In the genomic region with DNA sequence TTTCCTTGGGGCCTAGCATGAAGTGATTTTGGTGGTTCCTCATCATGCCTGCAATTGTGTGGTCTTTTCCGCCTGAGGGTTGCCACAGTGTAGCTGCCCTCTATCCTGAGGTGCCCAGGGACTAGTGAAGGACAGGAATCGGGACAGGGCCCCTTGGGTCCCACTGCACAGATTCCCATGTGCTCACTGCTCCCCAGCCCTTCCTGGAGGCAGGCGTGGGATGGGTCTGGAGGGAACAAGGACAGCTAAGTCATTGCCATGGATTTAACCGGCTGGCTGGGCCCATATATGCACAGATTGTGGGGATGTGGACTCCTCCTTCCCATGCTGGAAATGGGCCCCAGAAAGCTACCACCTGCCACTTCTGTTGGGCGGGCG, we compare ENCODE assay signal across 21 cellular contexts.
DNase-seq lines count a peak whose midpoint lies in the region; ATAC-seq and TF ChIP-seq lines count a peak whose summit lies in the region.
"Had no signal": no experiment of that assay in that cellular context is flagged by ENCODE, and none has a peak within 500 bp of the region (broad histone marks: within the 10 kb centered on the region; RNA-seq: fewer than 3 reads in every experiment).

No MANE protein-coding gene starts in this region.

- peaks cover 12 to 14% of the 10 kb centered on the region in 2 donors for H3K9me3 ChIP-seq in breast epithelium

- H3K27me3 Mint-ChIP-seq in MCF 10A (ENCODE audit: insufficient read depth, unreplicated experiment) (no peaks in the 10 kb centered on the region), osteocyte (ENCODE audit: unreplicated experiment) (peaks cover 35% of the 10 kb centered on the region)

- H3K27ac ChIP-seq in breast epithelium (no peak overlapping the region), RWPE1 (peak overlapping the region; percentile 90)
- H3K27ac ChIP-seq: SK-N-MC had no signal

- CTCF ChIA-PET in MCF 10A (lab: Yijun Ruan, JAX) (interaction anchor here (0.6 to 1.8 kb wide), 8 partner anchors 11 to 239 kb away, joined by 3 to 7 read pairs (median 3); no protein-coding TSS in a partner anchor), RWPE1 (lab: Yijun Ruan, JAX) (interaction anchor here (0.7 kb wide), 1 partner anchor 108 kb away, joined by 3 read pairs; no protein-coding TSS in a partner anchor)

- TF ChIP-seq CTCF in MCF 10A (IDR thresholded peaks at IDR 0.05; ENCODE audit: unreplicated experiment) (no peak), breast epithelium (IDR thresholded peaks at IDR 0.05) (no peak), RWPE1 (conservative IDR thresholded peaks at IDR 0.05; ENCODE audit: low read depth) (no peak), osteocyte (IDR thresholded peaks at IDR 0.05) (no peak)

- BruUV-seq in MCF 10A (replicated peaks; lab: Mats Ljungman, UMichigan): no TSS peak

- H3K36me3 ChIP-seq in breast epithelium: no peaks in the 10 kb centered on the region
- H3K36me3 ChIP-seq: HAP-1, MG63 had no signal

- no peaks in the 10 kb centered on the region for H3K27me3 ChIP-seq in breast epithelium
- H3K27me3 ChIP-seq: MG63 had no signal

- H3K4me1 Mint-ChIP-seq in MCF 10A (ENCODE audit: insufficient read depth, unreplicated experiment) (peaks cover 34% of the 10 kb centered on the region), osteocyte (ENCODE audit: unreplicated experiment) (no peaks in the 10 kb centered on the region)

- H3K4me3 Mint-ChIP-seq in MCF 10A (ENCODE audit: unreplicated experiment) (no peak overlapping the region), osteocyte (ENCODE audit: unreplicated experiment) (no peak overlapping the region)
- H3K4me3 Mint-ChIP-seq: HFFc6 had no signal

- H3K36me3 Mint-ChIP-seq in MCF 10A (ENCODE audit: insufficient read depth, unreplicated experiment) (peaks cover 9% of the 10 kb centered on the region), osteocyte (ENCODE audit: unreplicated experiment) (peaks cover 4% of the 10 kb centered on the region)

- no peak for DNase-seq in MCF 10A (ENCODE audit: unreplicated experiment)
- DNase-seq in breast epithelium (ENCODE audit: low spot score in 2 of 2): no peak
- no peak for DNase-seq in RWPE1 (ENCODE audit: low spot score)
- peak; percentile 9 for DNase-seq in cerebellum (ENCODE audit: low spot score)
- peak; percentile 83 for DNase-seq in osteocyte (ENCODE audit: extremely low spot score, unreplicated experiment)
- no peak for DNase-seq in stimulated activated CD4-positive, alpha-beta T cell treated with anti-CD3 and anti-CD28 coated beads, Interleukin-4, amount 100 ng/mL, for 24 hours
- no peak for DNase-seq in NCI-H2029 (lab: John Stamatoyannopoulos, UW)
- no peak for DNase-seq in stimulated activated naive CD8-positive, alpha-beta T cell treated with anti-CD3 and anti-CD28 coated beads, Interleukin-15, Interleukin-2, amounts not matched to agents 100 U/mL and 50 U/mL, for 24 hours
- DNase-seq: GOT3; HFFc6; KBM-7; MG63; NCI-H2029 treated with DMSO at 0.1 percent for 48 hours; NCI-H446 treated with DMSO at 0.1 percent for 48 hours; NCI-H526; NCI-H82; NK-92 treated with Interleukin-12 subunit alpha and Interleukin-12 subunit beta, amount 100 ng/mL, for 24 hours; SIG-M5 had no signal

- peaks cover 22% of the 10 kb centered on the region for H3K9me3 Mint-ChIP-seq in MCF 10A (ENCODE audit: unreplicated experiment)
- H3K9me3 Mint-ChIP-seq in osteocyte (ENCODE audit: unreplicated experiment): peaks cover 31% of the 10 kb centered on the region

- intact Hi-C loops in MCF 10A (cut with micrococcal nuclease): no loop called here
- intact Hi-C loops in breast epithelium (cut with DNase I; ENCODE audit: low total_unique reads): no loop called here

- H3K4me3 ChIP-seq in breast epithelium: no peak overlapping the region
- H3K4me3 ChIP-seq: HAP-1, MG63, SK-N-MC had no signal

- H3K27ac Mint-ChIP-seq in MCF 10A (ENCODE audit: low read depth, unreplicated experiment) (peak overlapping the region; percentile 35), osteocyte (ENCODE audit: unreplicated experiment) (no peak overlapping the region)
- H3K27ac Mint-ChIP-seq: HFFc6 had no signal

- no peak for ATAC-seq in stimulated activated naive CD8-positive, alpha-beta T cell treated with anti-CD3 and anti-CD28 coated beads, Interleukin-15, Interleukin-2, amounts not matched to agents 100 U/mL and 50 U/mL, for 24 hours
- ATAC-seq: Panc1 had no signal

- H3K4me1 ChIP-seq in breast epithelium: no peaks in the 10 kb centered on the region
- H3K4me1 ChIP-seq: HAP-1 had no signal

- POLR2A ChIA-PET in MCF 10A (lab: Yijun Ruan, JAX): interaction anchor here (0.6 to 5.4 kb wide), 11 partner anchors 9 to 123 kb away, joined by 3 to 90 read pairs (median 5); no protein-coding TSS in a partner anchor
- POLR2A ChIA-PET in RWPE1 (lab: Yijun Ruan, JAX; ENCODE audit: low non-redundant PET): no interaction called here

- no peak for TF ChIP-seq POLR2A in breast epithelium (IDR thresholded peaks at IDR 0.05)

Comparison
In these comparisons a context has a peak if more than half of its experiments do, and no peak if none do; other contexts are left out.
1. DNase-seq: peak in cerebellum (single experiment) and osteocyte (single experiment); none in MCF 10A (single experiment), breast epithelium (0 of 2), RWPE1 (single experiment), stimulated activated CD4-positive, alpha-beta T cell treated with anti-CD3 and anti-CD28 coated beads, Interleukin-4, amount 100 ng/mL, for 24 hours (single experiment), NCI-H2029 (single experiment) and stimulated activated naive CD8-positive, alpha-beta T cell treated with anti-CD3 and anti-CD28 coated beads, Interleukin-15, Interleukin-2, amounts not matched to agents 100 U/mL and 50 U/mL, for 24 hours (single experiment).